In the genomic region with DNA sequence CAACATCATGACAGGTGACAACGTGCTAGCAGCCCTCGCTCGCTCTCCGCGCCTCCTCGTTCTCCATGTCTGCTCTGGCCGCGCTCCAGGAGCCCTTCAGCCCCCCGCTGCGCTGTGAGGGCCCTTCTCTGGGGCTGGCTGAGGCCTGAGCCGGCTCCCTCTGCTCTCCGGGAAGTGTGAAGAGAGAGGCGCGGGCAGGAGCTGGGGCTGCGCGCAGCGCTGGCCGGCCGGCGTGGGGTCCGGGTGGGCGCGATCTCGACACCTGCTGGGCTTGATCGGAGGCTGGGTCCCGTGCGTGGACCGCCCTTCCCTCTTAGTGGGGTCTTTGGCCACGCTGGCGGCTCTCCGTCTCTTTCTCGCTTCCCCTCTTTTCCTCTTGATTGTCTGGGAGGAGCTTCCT, we compare ENCODE assay signal across 1 cellular context.
TF ChIP-seq lines count a peak whose summit lies in the region.

No MANE protein-coding gene starts in this region.

TF ChIP-seq in GM23338, 12 proteins besides CTCF, POLR2A, EP300 and RAD21 (continued from another document):
- TF ChIP-seq, protein P1, sequence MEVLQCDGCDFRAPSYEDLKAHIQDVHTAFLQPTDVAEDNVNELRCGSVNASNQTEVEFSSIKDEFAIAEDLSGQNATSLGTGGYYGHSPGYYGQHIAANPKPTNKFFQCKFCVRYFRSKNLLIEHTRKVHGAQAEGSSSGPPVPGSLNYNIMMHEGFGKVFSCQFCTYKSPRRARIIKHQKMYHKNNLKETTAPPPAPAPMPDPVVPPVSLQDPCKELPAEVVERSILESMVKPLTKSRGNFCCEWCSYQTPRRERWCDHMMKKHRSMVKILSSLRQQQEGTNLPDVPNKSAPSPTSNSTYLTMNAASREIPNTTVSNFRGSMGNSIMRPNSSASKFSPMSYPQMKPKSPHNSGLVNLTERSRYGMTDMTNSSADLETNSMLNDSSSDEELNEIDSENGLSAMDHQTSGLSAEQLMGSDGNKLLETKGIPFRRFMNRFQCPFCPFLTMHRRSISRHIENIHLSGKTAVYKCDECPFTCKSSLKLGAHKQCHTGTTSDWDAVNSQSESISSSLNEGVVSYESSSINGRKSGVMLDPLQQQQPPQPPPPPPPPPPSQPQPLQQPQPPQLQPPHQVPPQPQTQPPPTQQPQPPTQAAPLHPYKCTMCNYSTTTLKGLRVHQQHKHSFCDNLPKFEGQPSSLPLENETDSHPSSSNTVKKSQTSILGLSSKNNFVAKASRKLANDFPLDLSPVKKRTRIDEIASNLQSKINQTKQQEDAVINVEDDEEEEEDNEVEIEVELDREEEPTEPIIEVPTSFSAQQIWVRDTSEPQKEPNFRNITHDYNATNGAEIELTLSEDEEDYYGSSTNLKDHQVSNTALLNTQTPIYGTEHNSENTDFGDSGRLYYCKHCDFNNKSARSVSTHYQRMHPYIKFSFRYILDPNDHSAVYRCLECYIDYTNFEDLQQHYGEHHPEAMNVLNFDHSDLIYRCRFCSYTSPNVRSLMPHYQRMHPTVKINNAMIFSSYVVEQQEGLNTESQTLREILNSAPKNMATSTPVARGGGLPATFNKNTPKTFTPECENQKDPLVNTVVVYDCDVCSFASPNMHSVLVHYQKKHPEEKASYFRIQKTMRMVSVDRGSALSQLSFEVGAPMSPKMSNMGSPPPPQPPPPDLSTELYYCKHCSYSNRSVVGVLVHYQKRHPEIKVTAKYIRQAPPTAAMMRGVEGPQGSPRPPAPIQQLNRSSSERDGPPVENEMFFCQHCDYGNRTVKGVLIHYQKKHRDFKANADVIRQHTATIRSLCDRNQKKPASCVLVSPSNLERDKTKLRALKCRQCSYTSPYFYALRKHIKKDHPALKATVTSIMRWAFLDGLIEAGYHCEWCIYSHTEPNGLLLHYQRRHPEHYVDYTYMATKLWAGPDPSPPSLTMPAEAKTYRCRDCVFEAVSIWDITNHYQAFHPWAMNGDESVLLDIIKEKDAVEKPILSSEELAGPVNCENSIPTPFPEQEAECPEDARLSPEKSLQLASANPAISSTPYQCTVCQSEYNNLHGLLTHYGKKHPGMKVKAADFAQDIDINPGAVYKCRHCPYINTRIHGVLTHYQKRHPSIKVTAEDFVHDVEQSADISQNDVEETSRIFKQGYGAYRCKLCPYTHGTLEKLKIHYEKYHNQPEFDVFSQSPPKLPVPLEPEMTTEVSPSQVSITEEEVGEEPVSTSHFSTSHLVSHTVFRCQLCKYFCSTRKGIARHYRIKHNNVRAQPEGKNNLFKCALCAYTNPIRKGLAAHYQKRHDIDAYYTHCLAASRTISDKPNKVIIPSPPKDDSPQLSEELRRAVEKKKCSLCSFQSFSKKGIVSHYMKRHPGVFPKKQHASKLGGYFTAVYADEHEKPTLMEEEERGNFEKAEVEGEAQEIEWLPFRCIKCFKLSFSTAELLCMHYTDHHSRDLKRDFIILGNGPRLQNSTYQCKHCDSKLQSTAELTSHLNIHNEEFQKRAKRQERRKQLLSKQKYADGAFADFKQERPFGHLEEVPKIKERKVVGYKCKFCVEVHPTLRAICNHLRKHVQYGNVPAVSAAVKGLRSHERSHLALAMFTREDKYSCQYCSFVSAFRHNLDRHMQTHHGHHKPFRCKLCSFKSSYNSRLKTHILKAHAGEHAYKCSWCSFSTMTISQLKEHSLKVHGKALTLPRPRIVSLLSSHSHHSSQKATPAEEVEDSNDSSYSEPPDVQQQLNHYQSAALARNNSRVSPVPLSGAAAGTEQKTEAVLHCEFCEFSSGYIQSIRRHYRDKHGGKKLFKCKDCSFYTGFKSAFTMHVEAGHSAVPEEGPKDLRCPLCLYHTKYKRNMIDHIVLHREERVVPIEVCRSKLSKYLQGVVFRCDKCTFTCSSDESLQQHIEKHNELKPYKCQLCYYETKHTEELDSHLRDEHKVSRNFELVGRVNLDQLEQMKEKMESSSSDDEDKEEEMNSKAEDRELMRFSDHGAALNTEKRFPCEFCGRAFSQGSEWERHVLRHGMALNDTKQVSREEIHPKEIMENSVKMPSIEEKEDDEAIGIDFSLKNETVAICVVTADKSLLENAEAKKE (CRISPR knock-in tag; IDR thresholded peaks at IDR 0.05): no peak
